18 cellular contexts compared by ENCODE assay signal in the genomic region with DNA sequence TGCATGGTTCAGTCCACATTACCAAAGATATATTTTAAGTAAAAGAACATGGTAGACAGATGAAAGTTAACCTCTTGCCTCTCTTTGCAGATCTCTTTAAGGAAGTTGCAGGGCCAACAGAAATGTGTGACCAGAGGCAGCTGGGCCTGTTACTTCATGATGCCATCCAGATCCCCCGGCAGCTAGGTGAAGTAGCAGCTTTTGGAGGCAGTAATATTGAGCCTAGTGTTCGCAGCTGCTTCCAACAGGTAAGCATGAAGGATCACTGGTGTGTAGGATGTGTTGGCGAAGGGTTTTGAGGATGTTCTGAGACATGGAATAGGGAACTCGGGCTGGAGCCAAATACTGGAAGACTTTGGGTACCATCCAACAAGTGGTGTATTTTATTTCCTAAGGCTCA.
A peak's percentile ranks its signal among the peaks of the same experiment; 100 is the strongest.
DNase-seq lines count a peak whose midpoint lies in the region; ATAC-seq, FAIRE-seq and TF ChIP-seq lines count a peak whose summit lies in the region.
"Had no signal": no experiment of that assay in that cellular context is flagged by ENCODE, and none has a peak within 500 bp of the region (broad histone marks: within the 10 kb centered on the region; RNA-seq: fewer than 3 reads in every experiment).

No MANE protein-coding gene starts in this region.

- no peak for FAIRE-seq in HepG2 (lab: Jason Lieb, UNC)
- FAIRE-seq: GM12878, GM19239 had no signal

- peaks cover 57% of the 10 kb centered on the region for H3K36me3 Mint-ChIP-seq in memory B cell

- peak overlapping the region; percentile 11 for H3K27ac Mint-ChIP-seq in memory B cell
- H3K27ac Mint-ChIP-seq: CD4-positive, alpha-beta memory T cell; GM23338 had no signal

- DNase-seq in HepG2 (ENCODE audit: low spot score) (no peak), right lobe of liver (no peak), M059J (ENCODE audit: low read depth) (peak; percentile 28), memory B cell (ENCODE audit: low spot score in 2 of 2) (no peak), tibial nerve (ENCODE audit: low spot score in 2 of 2) (no peak)
- no peak for DNase-seq in stimulated activated naive CD4-positive, alpha-beta T cell (lab: John Stamatoyannopoulos, UW)
- DNase-seq: C1 segment of cervical spinal cord; Calu3; CD4-positive, alpha-beta memory T cell; COR-L47; DMS79; EL; GDM1; H9 had no signal

- H2AFZ ChIP-seq in HepG2 (ENCODE audit: low read length) = no peak overlapping the region
- H2AFZ ChIP-seq: GM23338 had no signal

- TF ChIP-seq EP300 in HepG2 (IDR thresholded peaks at IDR 0.05; ENCODE audit: low read depth in 2 of 2, low read length in 2 of 2) (no peak), HepG2 (CRISPR knock-in tag; IDR thresholded peaks at IDR 0.05; ENCODE audit: borderline replicate concordance) (no peak), tibial nerve (IDR thresholded peaks at IDR 0.05) (no peak)

- peak; percentile 24; the same call in 2 of the 3 replicates for ATAC-seq in HepG2
- ATAC-seq in right lobe of liver = no peak
- ATAC-seq in memory B cell (ENCODE audit: low read depth) = no peak
- ATAC-seq: GM12878, GM23338, HCT116 had no signal

- H3K79me2 ChIP-seq in HepG2 (ENCODE audit: insufficient read depth, low read length) = no peaks in the 10 kb centered on the region

- no TSS peak for BruUV-seq in HepG2 (replicated peaks; lab: Mats Ljungman, UMichigan)

- H3K4me1 ChIP-seq in HepG2 (ENCODE audit: insufficient read depth, low read length) = no peaks in the 10 kb centered on the region
- H3K4me1 ChIP-seq in right lobe of liver = no peaks in the 10 kb centered on the region
- no peaks in the 10 kb centered on the region for H3K4me1 ChIP-seq in tibial nerve

- H3K9me3 ChIP-seq in HepG2 (ENCODE audit: low read length) = no peaks in the 10 kb centered on the region
- no peaks in the 10 kb centered on the region for H3K9me3 ChIP-seq in right lobe of liver
- peaks cover 0 to 7% (median 0%) of the 10 kb centered on the region in 4 donors for H3K9me3 ChIP-seq in tibial nerve

- no peak for TF ChIP-seq POLR2A in HepG2 (IDR thresholded peaks at IDR 0.05; ENCODE audit: insufficient read depth in 1 of 2, low read depth in 2 of 2, low read length in 2 of 2)
- no peak for TF ChIP-seq POLR2A in right lobe of liver (IDR thresholded peaks at IDR 0.05)
- TF ChIP-seq POLR2A in tibial nerve (IDR thresholded peaks at IDR 0.05) = no peak

- no peaks in the 10 kb centered on the region for H3K27me3 Mint-ChIP-seq in memory B cell
- H3K27me3 Mint-ChIP-seq: CD4-positive, alpha-beta memory T cell had no signal

- TF ChIP-seq CTCF in HepG2 (CRISPR knock-in tag; IDR thresholded peaks at IDR 0.05) (no peak), right lobe of liver (IDR thresholded peaks at IDR 0.05) (no peak), tibial nerve (IDR thresholded peaks at IDR 0.05) (no peak)

- intact Hi-C loops in HepG2 (cut with micrococcal nuclease; ENCODE audit: unreplicated experiment) = no loop called here
- intact Hi-C loops in right lobe of liver (cut with DNase I) = no loop called here

- H3K27ac ChIP-seq in HepG2 (ENCODE audit: extremely low read length, insufficient read depth, low read length) (no peak overlapping the region), right lobe of liver (no peak overlapping the region), tibial nerve (no peak overlapping the region)

- POLR2A ChIA-PET in HepG2 (lab: Yijun Ruan, JAX) = no interaction called here

- no peaks in the 10 kb centered on the region for H3K4me1 Mint-ChIP-seq in memory B cell
- H3K4me1 Mint-ChIP-seq: GM23338, H9 had no signal

- H3K36me3 ChIP-seq in HepG2 (replicated peaks in 1 of 2; ENCODE audit: control insufficient read depth in 1 of 2, insufficient read depth in 2 of 2, low read length in 2 of 2) (peaks cover 16 to 52% of the 10 kb centered on the region in 2 experiments), right lobe of liver (peaks cover 0 to 17% (median 5%) of the 10 kb centered on the region in 4 donors), tibial nerve (peaks cover 0 to 77% (median 13%) of the 10 kb centered on the region in 3 donors)

- peaks cover 6% of the 10 kb centered on the region for H3K9me3 Mint-ChIP-seq in memory B cell

- H3K4me3 Mint-ChIP-seq in memory B cell = no peak overlapping the region
- H3K4me3 Mint-ChIP-seq: GM23338, H9 had no signal

- H3K4me3 ChIP-seq in HepG2 (replicated peaks in 1 of 3; ENCODE audit: insufficient read depth in 1 of 3, low read depth in 2 of 3, low read length in 3 of 3) (no peak overlapping the region), right lobe of liver (no peak overlapping the region), tibial nerve (no peak overlapping the region)
- H3K4me3 ChIP-seq: GM12878, GM23338 had no signal

- H3K27me3 ChIP-seq in HepG2 (ENCODE audit: control insufficient read depth in 1 of 2, insufficient read depth in 2 of 2, low read length in 2 of 2) (no peaks in the 10 kb centered on the region), right lobe of liver (no peaks in the 10 kb centered on the region), tibial nerve (no peaks in the 10 kb centered on the region)

- no peak overlapping the region for H3K9ac ChIP-seq in HepG2 (ENCODE audit: insufficient read depth, low read depth, low read length)

- CTCF ChIA-PET in HepG2 (lab: Yijun Ruan, JAX; ENCODE audit: low intra/inter-chr PET ratio, low total read pairs) = no interaction called here

- WGBS in HepG2 (ENCODE audit: low lambda C conversion rate) = 98% methylated on average over 4 of the region's 4 CpGs
- WGBS in right lobe of liver (ENCODE audit: insufficient coverage, low coverage, low lambda C conversion rate, missing lambda C conversion rate) = 85% methylated on average over 2 of the region's 4 CpGs
- WGBS in tibial nerve, 2 donors = 81 to 88% methylated on average over 4 of the region's 4 CpGs

- no peak for TF ChIP-seq RAD21 in HepG2 (CRISPR knock-in tag; IDR thresholded peaks at IDR 0.05)

- in situ Hi-C loops in HepG2 (cut with HindIII; ENCODE audit: extremely low pct_ligation_motif_present, low pct_unique_long_range_greater_than_20kb) = no loop called here

- no peak overlapping the region for H3K4me2 ChIP-seq in HepG2 (ENCODE audit: low read depth, low read length)
- H3K4me2 ChIP-seq: GM23338 had no signal

- H4K20me1 ChIP-seq in HepG2 (ENCODE audit: insufficient read depth, low read length) = no peaks in the 10 kb centered on the region

TF ChIP-seq in HepG2, 621 proteins besides CTCF, POLR2A, EP300 and RAD21:
- TF ChIP-seq NR2F1 (CRISPR knock-in tag; IDR thresholded peaks at IDR 0.05) = no peak
- TF ChIP-seq RBM22 (optimal IDR thresholded peaks at IDR 0.05; ENCODE audit: low read length) = peak; percentile 46
